In the genomic region with DNA sequence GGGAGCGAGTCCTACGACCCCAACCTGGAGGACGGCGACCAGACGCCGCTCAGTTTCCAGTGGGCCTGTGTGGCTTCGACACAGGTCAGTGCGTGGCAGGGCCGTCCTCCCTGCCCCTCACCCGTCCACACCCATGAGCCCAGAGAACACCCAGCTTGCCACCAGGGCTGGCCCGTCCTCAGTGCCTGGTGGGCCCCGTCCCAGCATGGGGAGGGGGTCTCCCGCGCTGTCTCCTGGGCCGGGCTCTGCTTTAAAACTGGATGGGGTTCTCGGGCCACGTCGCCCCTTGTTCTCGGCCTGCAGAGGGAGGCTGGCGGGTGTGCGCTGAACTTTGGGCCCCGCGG, we compare ENCODE assay signal across 1 cellular context. TPM values are rescaled to one million over a fixed set of nuclear protein-coding genes. Genes with fewer than 3 reads are reported as not detected.
"Had no signal": no experiment of that assay in that cellular context is flagged by ENCODE, and none has a peak within 500 bp of the region (broad histone marks: within the 10 kb centered on the region; RNA-seq: fewer than 3 reads in every experiment).

No MANE protein-coding gene starts in this region.

RNA-seq across cellular contexts. Expression of a gene that starts 11.7 kb away (rescaled TPM):
- total RNA-seq: smooth muscle cell had no signal
